ENCODE assay signal across 1 cellular context in the genomic region with DNA sequence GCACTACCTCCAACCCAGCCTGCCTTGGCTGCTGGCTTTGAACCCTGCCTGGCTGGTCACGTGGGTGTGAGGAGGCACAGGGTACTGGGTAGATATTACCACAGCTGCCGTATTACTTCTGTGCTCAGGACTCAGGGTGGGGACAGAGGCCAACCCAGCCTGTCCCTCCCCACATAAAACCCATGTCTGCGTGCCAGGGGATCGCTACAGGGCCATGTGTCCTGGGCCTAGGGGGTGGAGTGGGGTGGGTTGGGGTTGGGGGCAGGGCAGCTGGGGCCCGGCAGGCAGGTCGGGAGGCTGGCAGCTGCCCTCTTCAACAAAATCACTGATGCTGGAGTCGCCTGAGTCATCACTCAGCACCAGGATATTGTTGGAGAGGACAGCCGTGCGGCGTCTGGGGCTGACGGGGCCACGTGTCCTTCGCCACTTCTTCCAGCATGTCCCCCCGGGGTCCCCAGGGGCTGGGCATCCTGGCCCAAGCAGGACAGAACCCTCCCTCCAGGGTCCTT.
TF ChIP-seq lines count a peak whose summit lies in the region.

No MANE protein-coding gene starts in this region.

TF ChIP-seq in H1, 55 proteins besides CTCF, POLR2A, EP300 and RAD21:
- TF ChIP-seq ASH2L (IDR thresholded peaks at IDR 0.05; ENCODE audit: low read length) (no peak), YY1 (IDR thresholded peaks at IDR 0.05; ENCODE audit: low read depth, low read length) (no peak), GTF2F1 (IDR thresholded peaks at IDR 0.05; ENCODE audit: borderline replicate concordance, low read depth, low read length) (no peak), TBP (IDR thresholded peaks at IDR 0.05; ENCODE audit: low read depth, low read length) (no peak), CHD1 (IDR thresholded peaks at IDR 0.05; ENCODE audit: low read depth, low read length) (no peak), SIN3A (conservative IDR thresholded peaks at IDR 0.05 in 1 of 2, IDR thresholded peaks at IDR 0.05 in 1 of 2; ENCODE audit: low read depth in 1 of 2, low read length in 2 of 2) (no peak), CHD7 (IDR thresholded peaks at IDR 0.05; ENCODE audit: insufficient replicate concordance, low read length) (no peak), HDAC6 (IDR thresholded peaks at IDR 0.05; ENCODE audit: low read depth, low read length) (no peak), MAFK (IDR thresholded peaks at IDR 0.05; ENCODE audit: low read depth, low read length) (no peak), SAP30 (IDR thresholded peaks at IDR 0.05; ENCODE audit: insufficient read depth, insufficient replicate concordance, low read length) (no peak), BCL11A (IDR thresholded peaks at IDR 0.05; ENCODE audit: low read depth in 2 of 2, low read length in 2 of 2) (no peak), TCF12 (IDR thresholded peaks at IDR 0.05; ENCODE audit: low read depth, low read length) (no peak), CBX5 (IDR thresholded peaks at IDR 0.05; ENCODE audit: low read depth, low read length) (no peak), SIX5 (IDR thresholded peaks at IDR 0.05; ENCODE audit: low read depth, low read length) (no peak), EZH2 (IDR thresholded peaks at IDR 0.05; ENCODE audit: low read depth, low read length, severe bottlenecking) (no peak), KDM1A (IDR thresholded peaks at IDR 0.05; ENCODE audit: borderline replicate concordance, low read length) (no peak), RXRA (IDR thresholded peaks at IDR 0.05; ENCODE audit: insufficient read depth, low read depth, low read length) (no peak), JUND (IDR thresholded peaks at IDR 0.05; ENCODE audit: low read length) (no peak)
- TF ChIP-seq, protein P1, sequence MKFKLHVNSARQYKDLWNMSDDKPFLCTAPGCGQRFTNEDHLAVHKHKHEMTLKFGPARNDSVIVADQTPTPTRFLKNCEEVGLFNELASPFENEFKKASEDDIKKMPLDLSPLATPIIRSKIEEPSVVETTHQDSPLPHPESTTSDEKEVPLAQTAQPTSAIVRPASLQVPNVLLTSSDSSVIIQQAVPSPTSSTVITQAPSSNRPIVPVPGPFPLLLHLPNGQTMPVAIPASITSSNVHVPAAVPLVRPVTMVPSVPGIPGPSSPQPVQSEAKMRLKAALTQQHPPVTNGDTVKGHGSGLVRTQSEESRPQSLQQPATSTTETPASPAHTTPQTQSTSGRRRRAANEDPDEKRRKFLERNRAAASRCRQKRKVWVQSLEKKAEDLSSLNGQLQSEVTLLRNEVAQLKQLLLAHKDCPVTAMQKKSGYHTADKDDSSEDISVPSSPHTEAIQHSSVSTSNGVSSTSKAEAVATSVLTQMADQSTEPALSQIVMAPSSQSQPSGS (IDR thresholded peaks at IDR 0.05; ENCODE audit: low read length), result no peak
